Comparison of ENCODE assay signal across 8 cellular contexts in the genomic region with DNA sequence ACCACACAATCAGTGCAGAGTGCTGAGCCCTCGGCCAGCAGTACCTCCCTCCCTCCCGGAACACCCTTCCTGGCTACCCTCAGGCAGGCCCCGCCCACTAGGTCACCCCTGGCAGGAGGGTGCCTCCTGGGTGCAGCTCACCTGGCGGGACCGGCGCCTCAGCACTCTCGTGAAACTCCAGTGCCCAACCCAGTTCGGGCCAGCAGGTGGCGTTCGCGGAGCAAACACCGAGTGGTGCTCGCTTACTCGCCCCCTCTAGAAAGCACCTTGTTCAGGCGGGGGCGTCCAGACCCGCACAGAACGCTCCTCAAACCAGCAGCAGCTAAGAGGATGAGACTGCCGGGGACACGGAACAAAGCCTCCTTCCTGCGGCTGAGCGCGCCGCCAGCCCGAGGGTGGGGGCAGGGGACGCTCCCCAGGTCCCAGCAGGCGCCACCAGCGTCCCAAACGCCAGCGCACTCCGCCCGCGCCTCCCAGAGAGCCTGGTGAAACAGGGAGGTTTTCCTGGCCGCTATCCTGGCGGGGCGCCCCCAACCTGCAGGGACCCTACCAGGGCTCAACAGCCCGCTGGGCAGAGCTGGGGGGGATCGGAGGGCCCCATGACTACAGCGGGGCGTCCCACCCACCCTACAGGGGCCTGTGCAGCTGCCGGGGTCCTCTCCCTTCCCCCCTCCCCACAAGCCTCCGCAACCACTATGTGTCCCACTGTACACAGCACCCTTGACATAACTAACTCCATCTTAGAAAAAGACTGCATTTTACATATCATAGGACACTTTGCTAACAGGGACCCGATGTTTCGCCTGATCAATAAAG. TPM values are rescaled to one million over a fixed set of nuclear protein-coding genes. Genes with fewer than 3 reads are reported as not detected.
DNase-seq lines count a peak whose midpoint lies in the region; ATAC-seq and TF ChIP-seq lines count a peak whose summit lies in the region.

No MANE protein-coding gene starts in this region.

- POLR2A ChIA-PET in activated CD4-positive, alpha-beta memory T cell treated with anti-CD3 and anti-CD28 coated beads for 36 hours (lab: Charles Lee), result interaction anchor here (0.9 to 2.0 kb wide), 5 partner anchors 10 to 54 kb away, joined by 3 to 15 read pairs (median 4); partner anchors contain the start of genes MAL and MRPS5

- TF ChIP-seq CTCF in 22Rv1 (IDR thresholded peaks at IDR 0.05), result peak; percentile 93
- TF ChIP-seq CTCF in lung (IDR thresholded peaks at IDR 0.05; ENCODE audit: control extremely low read depth, extremely low read depth), result peak; percentile 32

- ATAC-seq in GM18502 (IDR thresholded peaks at IDR 0.05; ENCODE audit: poor library complexity, unreplicated experiment), result peak; percentile 88
- peak; percentile 64 for ATAC-seq in HG03045 (IDR thresholded peaks at IDR 0.05; ENCODE audit: unreplicated experiment)
- peak; percentile 88 for ATAC-seq in lung (ENCODE audit: insufficient read depth, low FRiP score)

- peaks cover 5 to 11% of the 10 kb centered on the region in 2 donors for H3K27me3 ChIP-seq in duodenal mucosa (ENCODE audit: control insufficient read depth in 1 of 2, insufficient read depth in 2 of 2, low read length in 2 of 2)
- no peaks in the 10 kb centered on the region for H3K27me3 ChIP-seq in lung (ENCODE audit: control insufficient read depth, insufficient read depth)

- CTCF ChIA-PET in activated CD4-positive, alpha-beta memory T cell treated with anti-CD3 and anti-CD28 coated beads for 36 hours (lab: Charles Lee), result interaction anchor here (0.6 to 10.9 kb wide), 22 partner anchors 8 to 90 kb away, joined by 3 to 409 read pairs (median 4); partner anchors contain the start of genes MAL, MRPS5, ZNF2 and ZNF514

- no peaks in the 10 kb centered on the region for H3K9me3 ChIP-seq in duodenal mucosa (ENCODE audit: control insufficient read depth in 1 of 2, low read length in 2 of 2)
- H3K9me3 ChIP-seq in lung (ENCODE audit: control insufficient read depth in 2 of 2, insufficient read depth in 1 of 2, low read length in 1 of 2), result no peaks in the 10 kb centered on the region

- H3K4me3 ChIP-seq in duodenal mucosa (ENCODE audit: low read depth in 1 of 2, low read length in 2 of 2), result peak overlapping the region; percentile 66 to 68
- H3K4me3 ChIP-seq in lung, result peak overlapping the region; percentile 14

- peak; percentile 90 for DNase-seq in NCI-H2196 (lab: John Stamatoyannopoulos, UW; ENCODE audit: unreplicated experiment)
- peak; percentile 95 for DNase-seq in activated CD4-positive, alpha-beta memory T cell treated with anti-CD3 and anti-CD28 coated beads for 36 hours
- peak; percentile 90 for DNase-seq in lung (ENCODE audit: low spot score)
- DNase-seq in stimulated activated CD8-positive, alpha-beta memory T cell treated with anti-CD3 and anti-CD28 coated beads, Interleukin-12 subunit alpha, Interleukin-12 subunit beta, amount 100 ng/mL, for 1 hour (ENCODE audit: low read depth), result peak; percentile 80

- WGBS in lung, 2 donors, result 7 to 11% methylated on average over 32 to 44 of the region's 44 CpGs

- peak overlapping the region in 1 of 2 donors; percentile 48 for H3K9ac ChIP-seq in duodenal mucosa (ENCODE audit: low read depth in 1 of 2, low read length in 2 of 2)

- peaks cover 1% of the 10 kb centered on the region for H3K27me3 Mint-ChIP-seq in activated CD4-positive, alpha-beta memory T cell treated with anti-CD3 and anti-CD28 coated beads for 36 hours

- no peaks in the 10 kb centered on the region for H3K36me3 ChIP-seq in duodenal mucosa (ENCODE audit: control insufficient read depth in 1 of 2, insufficient read depth in 2 of 2, low read length in 2 of 2)
- no peaks in the 10 kb centered on the region for H3K36me3 ChIP-seq in lung (ENCODE audit: control insufficient read depth in 2 of 2, insufficient read depth in 2 of 2, low read length in 2 of 2)

- H3K4me1 Mint-ChIP-seq in activated CD4-positive, alpha-beta memory T cell treated with anti-CD3 and anti-CD28 coated beads for 36 hours (ENCODE audit: low read depth), result peaks cover 62% of the 10 kb centered on the region

- peak overlapping the region; percentile 72 for H3K4me3 Mint-ChIP-seq in activated CD4-positive, alpha-beta memory T cell treated with anti-CD3 and anti-CD28 coated beads for 36 hours

- H3K27ac ChIP-seq in 22Rv1, result no peak overlapping the region
- H3K27ac ChIP-seq in duodenal mucosa (ENCODE audit: low read depth, low read length), result no peak overlapping the region
- no peak overlapping the region for H3K27ac ChIP-seq in lung (ENCODE audit: low read depth in 1 of 2, low read length in 1 of 2)

- no peaks in the 10 kb centered on the region for H3K36me3 Mint-ChIP-seq in activated CD4-positive, alpha-beta memory T cell treated with anti-CD3 and anti-CD28 coated beads for 36 hours

- H3K4me1 ChIP-seq in duodenal mucosa (ENCODE audit: control insufficient read depth in 1 of 2, insufficient read depth in 2 of 2, low read length in 2 of 2) (peaks cover 0 to 7% of the 10 kb centered on the region in 2 donors), lung (ENCODE audit: control insufficient read depth in 2 of 2, insufficient read depth in 2 of 2, low read length in 2 of 2) (peaks cover 0 to 3% of the 10 kb centered on the region in 2 donors)

- no peaks in the 10 kb centered on the region for H3K9me3 Mint-ChIP-seq in activated CD4-positive, alpha-beta memory T cell treated with anti-CD3 and anti-CD28 coated beads for 36 hours

- intact Hi-C loops in activated CD4-positive, alpha-beta memory T cell treated with anti-CD3 and anti-CD28 coated beads for 36 hours (cut with micrococcal nuclease), result loop anchor here (1.0 to 2.0 kb wide), 6 partner anchors 38 to 130 kb away; partner anchors contain the start of genes ZNF2, ZNF514 and ZNF892

- peak overlapping the region; percentile 92 for H3K27ac Mint-ChIP-seq in activated CD4-positive, alpha-beta memory T cell treated with anti-CD3 and anti-CD28 coated beads for 36 hours

RNA-seq across cellular contexts. Expression of gene MRPS5, which starts 44.7 kb away (rescaled TPM):
- 10 to 100 TPM; 79.3 to 82.3 TPM for total RNA-seq in activated CD4-positive, alpha-beta memory T cell treated with anti-CD3 and anti-CD28 coated beads for 36 hours
- 10 to 100 TPM; 45.8 to 74.5 TPM for total RNA-seq in lung
- 10 to 100 TPM; 54.8 to 75.7 TPM for polyA plus RNA-seq in lung

RNA-seq across cellular contexts. Expression of gene MAL, which starts 51.4 kb away (rescaled TPM):
- 10 to 100 TPM; 63.5 to 63.6 TPM for total RNA-seq in activated CD4-positive, alpha-beta memory T cell treated with anti-CD3 and anti-CD28 coated beads for 36 hours
- total RNA-seq in lung, result 10 to 100 TPM in 1 of 2 donors, 1 to 10 TPM in 1; 1.3 to 19.0 TPM
- polyA plus RNA-seq in lung, result 10 to 100 TPM in 1 of 2 donors, 1 to 10 TPM in 1; 8.7 to 12.3 TPM
